9 cellular contexts compared by ENCODE assay signal in the genomic region with DNA sequence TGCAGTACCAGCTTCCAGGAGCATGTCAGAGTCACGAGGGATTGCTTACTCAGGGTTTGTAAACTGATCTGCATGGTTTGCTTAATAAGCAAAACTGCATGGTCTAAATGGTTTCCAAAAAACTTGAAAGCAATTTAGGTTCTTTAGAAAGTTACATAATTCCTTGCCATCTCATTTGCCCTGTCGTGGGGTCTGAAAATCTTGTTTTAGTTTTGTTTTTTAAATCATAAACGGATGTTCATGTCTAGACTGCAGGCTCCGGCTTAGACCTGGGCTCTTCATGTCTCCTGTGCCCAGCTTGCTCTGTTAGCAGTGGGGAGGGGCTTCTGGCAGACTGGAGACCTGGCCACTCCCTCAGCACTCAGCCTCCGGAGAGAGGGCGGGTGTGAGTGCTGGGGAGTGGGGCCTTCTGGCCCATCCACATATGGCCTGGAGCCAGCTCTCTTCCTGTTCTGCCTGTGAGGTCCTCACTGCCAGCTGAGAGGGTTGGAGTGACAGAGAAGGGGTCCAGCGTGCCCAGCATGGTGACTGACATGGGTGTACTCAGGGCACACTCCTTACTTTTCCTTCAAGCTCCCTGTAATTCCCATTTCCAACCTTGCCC. TPM values are rescaled to one million over a fixed set of nuclear protein-coding genes. Genes with fewer than 3 reads are reported as not detected.
DNase-seq lines count a peak whose midpoint lies in the region; ATAC-seq lines count a peak whose summit lies in the region.
"Had no signal": no experiment of that assay in that cellular context is flagged by ENCODE, and none has a peak within 500 bp of the region (broad histone marks: within the 10 kb centered on the region; RNA-seq: fewer than 3 reads in every experiment).

No MANE protein-coding gene starts in this region.

- no peak overlapping the region for H3K4me3 Mint-ChIP-seq in activated CD4-positive, alpha-beta T cell treated with anti-CD3 and anti-CD28 coated beads for 36 hours
- no peak overlapping the region for H3K4me3 Mint-ChIP-seq in activated CD4-positive, alpha-beta T cell treated with anti-CD3 and anti-CD28 coated beads, Interleukin-2, amount 10 ng/mL, durations not matched to agents 7 days and 5 days

- peak; percentile 52 for ATAC-seq in activated CD4-positive, alpha-beta T cell treated with anti-CD3 and anti-CD28 coated beads for 36 hours
- peak; percentile 46 for ATAC-seq in stimulated activated naive CD8-positive, alpha-beta T cell treated with anti-CD3 and anti-CD28 coated beads, Interleukin-15, Interleukin-2, amounts not matched to agents 100 U/mL and 50 U/mL, for 24 hours
- ATAC-seq in GM19395 (IDR thresholded peaks at IDR 0.05; ENCODE audit: unreplicated experiment) = no peak
- ATAC-seq in HG03457 (IDR thresholded peaks at IDR 0.05; ENCODE audit: unreplicated experiment) = no peak

- peak; percentile 15 for DNase-seq in activated CD4-positive, alpha-beta T cell treated with anti-CD3 and anti-CD28 coated beads for 36 hours
- no peak for DNase-seq in activated CD4-positive, alpha-beta T cell treated with anti-CD3 and anti-CD28 coated beads for 48 hours
- DNase-seq in NCI-H82 (lab: John Stamatoyannopoulos, UW) (peak; percentile 96), fibroblast of peridontal ligament (ENCODE audit: extremely low read depth) (peak; percentile 73)
- no peak for DNase-seq in stimulated activated naive CD8-positive, alpha-beta T cell treated with anti-CD3 and anti-CD28 coated beads, Interleukin-15, Interleukin-2, amounts not matched to agents 100 U/mL and 50 U/mL, for 24 hours
- DNase-seq in activated CD4-positive, alpha-beta T cell treated with anti-CD3 and anti-CD28 coated beads, Interleukin-2, amount 10 ng/mL, durations not matched to agents 7 days and 5 days = no peak

- POLR2A ChIA-PET in activated CD4-positive, alpha-beta T cell treated with anti-CD3 and anti-CD28 coated beads for 36 hours (lab: Charles Lee) = no interaction called here
- POLR2A ChIA-PET in activated CD4-positive, alpha-beta T cell treated with anti-CD3 and anti-CD28 coated beads, Interleukin-2, amount 10 ng/mL, durations not matched to agents 7 days and 5 days (lab: Charles Lee) = no interaction called here

- CTCF ChIA-PET in activated CD4-positive, alpha-beta T cell treated with anti-CD3 and anti-CD28 coated beads for 36 hours (lab: Charles Lee) = interaction anchor here (0.6 kb wide), 1 partner anchor 32 kb away, joined by 3 read pairs; no protein-coding TSS in a partner anchor
- CTCF ChIA-PET in activated CD4-positive, alpha-beta T cell treated with anti-CD3 and anti-CD28 coated beads, Interleukin-2, amount 10 ng/mL, durations not matched to agents 7 days and 5 days (lab: Charles Lee) = interaction anchor here (0.9 to 1.1 kb wide), 2 partner anchors 15 to 34 kb away, joined by 3 read pairs; no protein-coding TSS in a partner anchor

- H3K4me1 Mint-ChIP-seq in activated CD4-positive, alpha-beta T cell treated with anti-CD3 and anti-CD28 coated beads for 36 hours = peaks cover 15% of the 10 kb centered on the region
- H3K4me1 Mint-ChIP-seq in activated CD4-positive, alpha-beta T cell treated with anti-CD3 and anti-CD28 coated beads, Interleukin-2, amount 10 ng/mL, durations not matched to agents 7 days and 5 days = peaks cover 9% of the 10 kb centered on the region

- H3K27ac Mint-ChIP-seq in activated CD4-positive, alpha-beta T cell treated with anti-CD3 and anti-CD28 coated beads for 36 hours = no peak overlapping the region
- no peak overlapping the region for H3K27ac Mint-ChIP-seq in activated CD4-positive, alpha-beta T cell treated with anti-CD3 and anti-CD28 coated beads, Interleukin-2, amount 10 ng/mL, durations not matched to agents 7 days and 5 days

- no peaks in the 10 kb centered on the region for H3K9me3 Mint-ChIP-seq in activated CD4-positive, alpha-beta T cell treated with anti-CD3 and anti-CD28 coated beads for 36 hours (ENCODE audit: low read depth)
- no peaks in the 10 kb centered on the region for H3K9me3 Mint-ChIP-seq in activated CD4-positive, alpha-beta T cell treated with anti-CD3 and anti-CD28 coated beads, Interleukin-2, amount 10 ng/mL, durations not matched to agents 7 days and 5 days

- H3K27me3 Mint-ChIP-seq in activated CD4-positive, alpha-beta T cell treated with anti-CD3 and anti-CD28 coated beads for 36 hours = peaks cover 7% of the 10 kb centered on the region
- peaks cover 15% of the 10 kb centered on the region for H3K27me3 Mint-ChIP-seq in activated CD4-positive, alpha-beta T cell treated with anti-CD3 and anti-CD28 coated beads, Interleukin-2, amount 10 ng/mL, durations not matched to agents 7 days and 5 days

- no peaks in the 10 kb centered on the region for H3K36me3 Mint-ChIP-seq in activated CD4-positive, alpha-beta T cell treated with anti-CD3 and anti-CD28 coated beads for 36 hours (ENCODE audit: low read depth)
- H3K36me3 Mint-ChIP-seq in activated CD4-positive, alpha-beta T cell treated with anti-CD3 and anti-CD28 coated beads, Interleukin-2, amount 10 ng/mL, durations not matched to agents 7 days and 5 days (ENCODE audit: low read depth) = no peaks in the 10 kb centered on the region

- intact Hi-C loops in activated CD4-positive, alpha-beta T cell treated with anti-CD3 and anti-CD28 coated beads for 36 hours (cut with DNase I, micrococcal nuclease) = no loop called here

RNA-seq across cellular contexts. Expression of gene PRF1, which starts 17.5 kb away (rescaled TPM):
- total RNA-seq in activated CD4-positive, alpha-beta T cell treated with anti-CD3 and anti-CD28 coated beads for 36 hours = 10 to 100 TPM; 21.8 to 28.6 TPM
- 100 to 1,000 TPM in 1 of 2 experiments, 10 to 100 TPM in 1; 99.9 to 116 TPM for total RNA-seq in activated CD4-positive, alpha-beta T cell treated with anti-CD3 and anti-CD28 coated beads, Interleukin-2, amount 10 ng/mL, durations not matched to agents 7 days and 5 days
- total RNA-seq: glomerular endothelial cell had no signal

Comparison
In these comparisons a context has a peak if more than half of its experiments do, and no peak if none do; other contexts are left out.
1. DNase-seq: peak in activated CD4-positive, alpha-beta T cell treated with anti-CD3 and anti-CD28 coated beads for 36 hours (single experiment), NCI-H82 (single experiment) and fibroblast of peridontal ligament (single experiment); none in activated CD4-positive, alpha-beta T cell treated with anti-CD3 and anti-CD28 coated beads for 48 hours (single experiment), stimulated activated naive CD8-positive, alpha-beta T cell treated with anti-CD3 and anti-CD28 coated beads, Interleukin-15, Interleukin-2, amounts not matched to agents 100 U/mL and 50 U/mL, for 24 hours (single experiment) and activated CD4-positive, alpha-beta T cell treated with anti-CD3 and anti-CD28 coated beads, Interleukin-2, amount 10 ng/mL, durations not matched to agents 7 days and 5 days (single experiment).
2. ATAC-seq: peak in activated CD4-positive, alpha-beta T cell treated with anti-CD3 and anti-CD28 coated beads for 36 hours (single experiment) and stimulated activated naive CD8-positive, alpha-beta T cell treated with anti-CD3 and anti-CD28 coated beads, Interleukin-15, Interleukin-2, amounts not matched to agents 100 U/mL and 50 U/mL, for 24 hours (single experiment); none in GM19395 (single experiment) and HG03457 (single experiment).